Comparison of ENCODE assay signal across 25 cellular contexts in genomic region chr5:82376833-82377232, GRCh38.
DNase-seq lines count a peak whose midpoint lies in the region; ATAC-seq, FAIRE-seq and TF ChIP-seq lines count a peak whose summit lies in the region.
"Had no signal": no experiment of that assay in that cellular context is flagged by ENCODE, and none has a peak within 500 bp of the region (broad histone marks: within the 10 kb centered on the region; RNA-seq: fewer than 3 reads in every experiment).

No MANE protein-coding gene starts in this region.

- no peaks in the 10 kb centered on the region for H3K27me3 ChIP-seq in HepG2 (ENCODE audit: control insufficient read depth in 1 of 2, insufficient read depth in 2 of 2, low read length in 2 of 2)
- no peaks in the 10 kb centered on the region for H3K27me3 ChIP-seq in right lobe of liver
- H3K27me3 ChIP-seq in K562 (ENCODE audit: control insufficient read depth in 2 of 2, insufficient read depth in 2 of 2, low read length in 2 of 2), result no peaks in the 10 kb centered on the region
- no peaks in the 10 kb centered on the region for H3K27me3 ChIP-seq in gastroesophageal sphincter
- H3K27me3 ChIP-seq: BE2C; BLaER1 treated with 17β-estradiol and CSF1 and Interleukin-3, amounts not matched to agents 10 nM and 100 nM had no signal

- no peak for TF ChIP-seq CTCF in HepG2 (CRISPR knock-in tag; IDR thresholded peaks at IDR 0.05)
- no peak for TF ChIP-seq CTCF in right lobe of liver (IDR thresholded peaks at IDR 0.05)
- TF ChIP-seq CTCF in K562 (IDR thresholded peaks at IDR 0.05 in 2 of 3, conservative IDR thresholded peaks at IDR 0.05 in 1 of 3; ENCODE audit: insufficient read depth in 2 of 3, low read depth in 1 of 3, low read length in 3 of 3), result no peak
- TF ChIP-seq CTCF in nephron (IDR thresholded peaks at IDR 0.05; ENCODE audit: unreplicated experiment in 3 of 3), result no peak
- TF ChIP-seq CTCF in gastroesophageal sphincter (IDR thresholded peaks at IDR 0.05), result no peak

- 98% methylated on average over 4 of the region's 4 CpGs for WGBS in HepG2 (ENCODE audit: low lambda C conversion rate)
- 92% methylated on average over 4 of the region's 4 CpGs for WGBS in right lobe of liver (ENCODE audit: insufficient coverage, low coverage, low lambda C conversion rate, missing lambda C conversion rate)
- 75% methylated on average over 4 of the region's 4 CpGs for WGBS in K562 (ENCODE audit: insufficient coverage, low coverage, missing lambda C conversion rate)
- WGBS in gastroesophageal sphincter (ENCODE audit: low coverage in 1 of 2), 2 donors, result 74 to 86% methylated on average over 3 to 4 of the region's 4 CpGs

- no peak overlapping the region for H2AFZ ChIP-seq in HepG2 (ENCODE audit: low read length)
- H2AFZ ChIP-seq in K562 (ENCODE audit: low read depth, low read length), result no peak overlapping the region
- H2AFZ ChIP-seq: GM23338 had no signal

- H3K9ac ChIP-seq in HepG2 (ENCODE audit: insufficient read depth, low read depth, low read length) (no peak overlapping the region), K562 (ENCODE audit: insufficient read depth in 1 of 2, low read depth in 2 of 2, low read length in 2 of 2) (no peak overlapping the region)
- H3K9ac ChIP-seq: BLaER1 treated with 17β-estradiol and CSF1 and Interleukin-3, amounts not matched to agents 10 nM and 100 nM had no signal

- no peaks in the 10 kb centered on the region for H3K9me1 ChIP-seq in K562 (ENCODE audit: control insufficient read depth, insufficient read depth, low read length)

- no peaks in the 10 kb centered on the region for H3K36me3 ChIP-seq in HepG2 (replicated peaks in 1 of 2; ENCODE audit: control insufficient read depth in 1 of 2, insufficient read depth in 2 of 2, low read length in 2 of 2)
- H3K36me3 ChIP-seq in right lobe of liver, result no peaks in the 10 kb centered on the region
- no peaks in the 10 kb centered on the region for H3K36me3 ChIP-seq in K562 (ENCODE audit: control insufficient read depth, insufficient read depth, low read length)
- no peaks in the 10 kb centered on the region for H3K36me3 ChIP-seq in gastroesophageal sphincter
- H3K36me3 ChIP-seq: BE2C; BLaER1 treated with 17β-estradiol and CSF1 and Interleukin-3, amounts not matched to agents 10 nM and 100 nM had no signal

- in situ Hi-C loops in HepG2 (cut with HindIII; ENCODE audit: extremely low pct_ligation_motif_present, low pct_unique_long_range_greater_than_20kb), result no loop called here
- in situ Hi-C loops in K562 (cut with MboI), result no loop called here

- H3K27ac Mint-ChIP-seq in nephron, result peak overlapping the region; percentile 12 to 91 (median 61)
- H3K27ac Mint-ChIP-seq: CD14-positive monocyte; CD4-positive, alpha-beta T cell; GM23338; H9 had no signal

- CTCF ChIA-PET in HepG2 (lab: Yijun Ruan, JAX; ENCODE audit: low intra/inter-chr PET ratio, low total read pairs), result no interaction called here
- CTCF ChIA-PET in K562 (lab: Yijun Ruan, JAX; ENCODE audit: low intra/inter-chr PET ratio), result no interaction called here

- TF ChIP-seq POLR2A in HepG2 (IDR thresholded peaks at IDR 0.05; ENCODE audit: insufficient read depth in 1 of 2, low read depth in 2 of 2, low read length in 2 of 2) (no peak), right lobe of liver (IDR thresholded peaks at IDR 0.05) (no peak), K562 (conservative IDR thresholded peaks at IDR 0.05) (no peak), gastroesophageal sphincter (IDR thresholded peaks at IDR 0.05) (no peak)

- peaks cover 6% of the 10 kb centered on the region; the same call in 1 of the 2 replicates for H3K9me3 ChIP-seq in HepG2 (ENCODE audit: low read length)
- H3K9me3 ChIP-seq in right lobe of liver, result no peaks in the 10 kb centered on the region
- H3K9me3 ChIP-seq in K562 (replicated peaks; ENCODE audit: control insufficient read depth, insufficient read depth, low read depth, low read length), result no peaks in the 10 kb centered on the region; the same call in 1 of the 2 replicates
- H3K9me3 ChIP-seq in gastroesophageal sphincter, result no peaks in the 10 kb centered on the region
- H3K9me3 ChIP-seq: BE2C had no signal

- no peak overlapping the region for H3K27ac ChIP-seq in HepG2 (ENCODE audit: extremely low read length, insufficient read depth, low read length)
- no peak overlapping the region for H3K27ac ChIP-seq in right lobe of liver
- H3K27ac ChIP-seq in K562 (ENCODE audit: extremely low read depth, low read depth, low read length), result no peak overlapping the region
- H3K27ac ChIP-seq in gastroesophageal sphincter, result no peak overlapping the region
- H3K27ac ChIP-seq: 22Rv1; BLaER1 treated with 17β-estradiol and CSF1 and Interleukin-3, amounts not matched to agents 10 nM and 100 nM had no signal

- H3K4me2 ChIP-seq in HepG2 (ENCODE audit: low read depth, low read length) (no peak overlapping the region), K562 (ENCODE audit: insufficient read depth, low read length) (no peak overlapping the region)
- H3K4me2 ChIP-seq: BLaER1 treated with 17β-estradiol and CSF1 and Interleukin-3, amounts not matched to agents 10 nM and 100 nM; GM23338 had no signal

- H3K4me1 ChIP-seq in HepG2 (ENCODE audit: insufficient read depth, low read length) (peaks cover 17% of the 10 kb centered on the region), right lobe of liver (no peaks in the 10 kb centered on the region), K562 (replicated peaks in 1 of 2; ENCODE audit: control insufficient read depth in 2 of 2, insufficient read depth in 2 of 2, low read length in 2 of 2) (no peaks in the 10 kb centered on the region), gastroesophageal sphincter (no peaks in the 10 kb centered on the region)
- H3K4me1 ChIP-seq: BLaER1 treated with 17β-estradiol and CSF1 and Interleukin-3, amounts not matched to agents 10 nM and 100 nM had no signal

- TF ChIP-seq EP300 in HepG2 (IDR thresholded peaks at IDR 0.05; ENCODE audit: low read depth in 2 of 2, low read length in 2 of 2) (no peak), HepG2 (CRISPR knock-in tag; IDR thresholded peaks at IDR 0.05; ENCODE audit: borderline replicate concordance) (no peak), K562 (IDR thresholded peaks at IDR 0.05; ENCODE audit: low read length) (no peak), gastroesophageal sphincter (IDR thresholded peaks at IDR 0.05) (no peak)

- H3K9me3 Mint-ChIP-seq in nephron, result peaks cover 28% of the 10 kb centered on the region
- H3K9me3 Mint-ChIP-seq: CD4-positive, alpha-beta T cell had no signal

- FAIRE-seq in HepG2 (lab: Jason Lieb, UNC) (no peak), K562 (lab: Jason Lieb, UNC) (no peak), HTR-8/SVneo (lab: Jason Lieb, UNC) (no peak)
- FAIRE-seq: A204.1, D721Med, GM12891, GM18507 had no signal

- H3K4me3 ChIP-seq in HepG2 (replicated peaks in 1 of 3; ENCODE audit: insufficient read depth in 1 of 3, low read depth in 2 of 3, low read length in 3 of 3), result no peak overlapping the region
- no peak overlapping the region for H3K4me3 ChIP-seq in right lobe of liver
- H3K4me3 ChIP-seq in K562, result no peak overlapping the region
- H3K4me3 ChIP-seq in gastroesophageal sphincter, result no peak overlapping the region
- H3K4me3 ChIP-seq: BLaER1 treated with 17β-estradiol and CSF1 and Interleukin-3, amounts not matched to agents 10 nM and 100 nM; GM23338 had no signal

- peaks cover 10% of the 10 kb centered on the region for H3K36me3 Mint-ChIP-seq in nephron (ENCODE audit: low read depth)
- H3K36me3 Mint-ChIP-seq: CD14-positive monocyte had no signal

- POLR2A ChIA-PET in HepG2 (lab: Yijun Ruan, JAX) (interaction anchor here (1.0 to 3.1 kb wide), 4 partner anchors 10 to 12 kb away, joined by 3 to 24 read pairs (median 10); no protein-coding TSS in a partner anchor), K562 (lab: Yijun Ruan, JAX) (interaction anchor here (1.1 kb wide), 1 partner anchor 12 kb away, joined by 3 read pairs; no protein-coding TSS in a partner anchor)

- BruUV-seq in HepG2 (replicated peaks; lab: Mats Ljungman, UMichigan) (no TSS peak), K562 (replicated peaks; lab: Mats Ljungman, UMichigan) (no TSS peak)

- H3K27me3 Mint-ChIP-seq in nephron (ENCODE audit: low read depth), result no peaks in the 10 kb centered on the region
- H3K27me3 Mint-ChIP-seq: CD4-positive, alpha-beta T cell had no signal

- H3K79me2 ChIP-seq in HepG2 (ENCODE audit: insufficient read depth, low read length), result no peaks in the 10 kb centered on the region
- no peaks in the 10 kb centered on the region for H3K79me2 ChIP-seq in K562 (ENCODE audit: control insufficient read depth, insufficient read depth, low read length)

- ATAC-seq in HepG2 (no peak), right lobe of liver (no peak), K562 (no peak), gastroesophageal sphincter (no peak)
- ATAC-seq: GM23338, HCT116 had no signal

- TF ChIP-seq RAD21 in HepG2 (CRISPR knock-in tag; IDR thresholded peaks at IDR 0.05), result no peak
- no peak for TF ChIP-seq RAD21 in K562 (CRISPR knock-in tag; conservative IDR thresholded peaks at IDR 0.05 in 1 of 2, IDR thresholded peaks at IDR 0.05 in 1 of 2)

- H4K20me1 ChIP-seq in HepG2 (ENCODE audit: insufficient read depth, low read length) (no peaks in the 10 kb centered on the region), K562 (replicated peaks; ENCODE audit: control insufficient read depth, insufficient read depth, low read length) (no peaks in the 10 kb centered on the region)
- H4K20me1 ChIP-seq: BLaER1 treated with 17β-estradiol and CSF1 and Interleukin-3, amounts not matched to agents 10 nM and 100 nM had no signal

- H3K4me3 Mint-ChIP-seq in nephron, result no peak overlapping the region
- H3K4me3 Mint-ChIP-seq: CD14-positive monocyte; CD4-positive, alpha-beta T cell; CD8-positive, alpha-beta memory T cell; GM23338; H9 had no signal

- no peak for DNase-seq in HepG2 (ENCODE audit: low spot score)
- DNase-seq in right lobe of liver, result no peak
- no peak for DNase-seq in K562 (ENCODE audit: extremely low read depth in 1 of 4, low spot score in 3 of 4)
- no peak for DNase-seq in HTR-8/SVneo (ENCODE audit: insufficient read length, low spot score)
- DNase-seq: ACHN; AML-193; BE2C; CD4-positive, alpha-beta T cell; CD8-positive, alpha-beta memory T cell; DMS 273 treated with DMSO at 0.1 percent for 48 hours; DMS79; EL; GF-D8; H9 had no signal

- peaks cover 31% of the 10 kb centered on the region for H3K4me1 Mint-ChIP-seq in nephron
- H3K4me1 Mint-ChIP-seq: CD14-positive monocyte; CD8-positive, alpha-beta memory T cell had no signal

- intact Hi-C loops in HepG2 (cut with micrococcal nuclease; ENCODE audit: unreplicated experiment), result no loop called here
- intact Hi-C loops in right lobe of liver (cut with DNase I), result no loop called here
- intact Hi-C loops in K562 (cut with micrococcal nuclease), result no loop called here

TF ChIP-seq in HepG2, 621 proteins besides CTCF, POLR2A, EP300 and RAD21 (continues in another document):
- TF ChIP-seq ZNF737 (CRISPR knock-in tag; IDR thresholded peaks at IDR 0.05; ENCODE audit: borderline replicate concordance), result no peak
- peak; percentile 41; the same call in 1 of the 2 replicates for TF ChIP-seq MAFF (IDR thresholded peaks at IDR 0.05; ENCODE audit: low read depth, low read length)

TF ChIP-seq in K562, 482 proteins besides CTCF, POLR2A, EP300 and RAD21 (continues in another document):
- TF ChIP-seq NFE2L1 (tag; IDR thresholded peaks at IDR 0.05; ENCODE audit: borderline replicate concordance, low read depth), result no peak
- no peak for TF ChIP-seq ZNF75A (CRISPR knock-in tag; IDR thresholded peaks at IDR 0.05)
- peak; percentile 39; the same call in 1 of the 2 replicates for TF ChIP-seq C11orf30 (IDR thresholded peaks at IDR 0.05; ENCODE audit: low read depth)
- no peak for TF ChIP-seq PTBP1 (IDR thresholded peaks at IDR 0.05; ENCODE audit: low read depth, low read length)
- TF ChIP-seq ZNF316 (IDR thresholded peaks at IDR 0.05), result peak; percentile 29

Comparison
In these comparisons a context has a peak if more than half of its experiments do, and no peak if none do; other contexts are left out.
1. Of the 241 proteins assayed by ChIP-seq in both HepG2 and K562: peak only in HepG2: MAFF and MAFK; only in K562: none; in both: none; in neither: 239.